In the genomic region with DNA sequence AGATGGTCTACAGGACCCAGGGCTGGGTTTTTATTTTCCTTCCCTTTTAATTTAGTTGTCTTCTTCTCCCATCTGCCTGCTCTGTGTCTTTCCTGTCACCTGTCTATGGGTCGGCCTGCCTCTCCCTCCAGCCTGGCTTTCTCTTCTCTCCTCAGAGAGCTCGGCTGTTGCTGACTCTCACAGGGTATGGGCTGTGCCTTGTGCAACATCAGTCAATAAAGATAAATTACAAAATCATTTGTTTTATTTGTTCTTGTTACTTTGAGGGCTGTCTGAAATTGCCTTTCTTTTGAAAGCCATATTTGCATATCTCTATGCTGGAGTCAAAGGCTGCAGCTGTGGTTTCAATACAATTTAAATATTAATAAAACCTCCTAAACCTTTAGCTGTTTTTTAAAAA, we compare ENCODE assay signal across 16 cellular contexts. TPM values are rescaled to one million over a fixed set of nuclear protein-coding genes. Genes with fewer than 3 reads are reported as not detected.
"Had no signal": no experiment of that assay in that cellular context is flagged by ENCODE, and none has a peak within 500 bp of the region (broad histone marks: within the 10 kb centered on the region; RNA-seq: fewer than 3 reads in every experiment).

No MANE protein-coding gene starts in this region.

- H3K4me1 Mint-ChIP-seq: activated CD4-positive, alpha-beta memory T cell treated with anti-CD3 and anti-CD28 coated beads, Interleukin-2, amount 10 ng/mL, durations not matched to agents 7 days and 5 days had no signal

- H3K27me3 Mint-ChIP-seq: activated CD4-positive, alpha-beta memory T cell treated with anti-CD3 and anti-CD28 coated beads, Interleukin-2, amount 10 ng/mL, durations not matched to agents 7 days and 5 days had no signal

- ATAC-seq: heart left ventricle, psoas muscle, sciatic nerve had no signal

- H3K27me3 ChIP-seq: esophagus squamous epithelium, heart left ventricle, upper lobe of left lung had no signal

- H3K36me3 ChIP-seq: heart left ventricle, upper lobe of left lung had no signal

- H3K27ac ChIP-seq: esophagus squamous epithelium, heart left ventricle, psoas muscle, upper lobe of left lung had no signal

- H3K36me3 Mint-ChIP-seq: mesothelial cell of epicardium had no signal

- H3K4me3 Mint-ChIP-seq: activated CD4-positive, alpha-beta memory T cell treated with anti-CD3 and anti-CD28 coated beads, Interleukin-2, amount 10 ng/mL, durations not matched to agents 7 days and 5 days; mesothelial cell of epicardium had no signal

- FAIRE-seq: bronchial epithelial cell, kidney had no signal

- H3K4me1 ChIP-seq: esophagus squamous epithelium, heart left ventricle, psoas muscle, upper lobe of left lung had no signal

- H3K9me3 Mint-ChIP-seq: activated CD4-positive, alpha-beta memory T cell treated with anti-CD3 and anti-CD28 coated beads, Interleukin-2, amount 10 ng/mL, durations not matched to agents 7 days and 5 days; mesothelial cell of epicardium had no signal

- DNase-seq: activated CD4-positive, alpha-beta memory T cell treated with anti-CD3 and anti-CD28 coated beads, Interleukin-2, amount 10 ng/mL, durations not matched to agents 7 days and 5 days; activated gamma-delta T cell treated with Interleukin-2 at 50 U/mL for 16 hours; activated T-cell treated with anti-CD3 and anti-CD28 coated beads, Interleukin-2, amount 50 U/mL, for 48 hours; aorta; esophagus squamous epithelium; foreskin fibroblast; heart left ventricle; kidney; psoas muscle; stimulated activated CD4-positive, alpha-beta T cell treated with anti-CD3 and anti-CD28 coated beads, Interleukin-2, amount 100 ng/mL, for 24 hours; stimulated activated naive CD4-positive, alpha-beta T cell; T-helper 9 cell; upper lobe of left lung had no signal

- H3K4me3 ChIP-seq: esophagus squamous epithelium, heart left ventricle, psoas muscle, upper lobe of left lung had no signal

- H3K9me3 ChIP-seq: esophagus squamous epithelium, heart left ventricle, psoas muscle, upper lobe of left lung had no signal

- H3K27ac Mint-ChIP-seq: activated CD4-positive, alpha-beta memory T cell treated with anti-CD3 and anti-CD28 coated beads, Interleukin-2, amount 10 ng/mL, durations not matched to agents 7 days and 5 days; mesothelial cell of epicardium had no signal

RNA-seq across cellular contexts. Expression of a gene that starts 15.6 kb away (rescaled TPM):
- total RNA-seq: activated CD4-positive, alpha-beta memory T cell treated with anti-CD3 and anti-CD28 coated beads, Interleukin-2, amount 10 ng/mL, durations not matched to agents 7 days and 5 days had no signal
